In genomic region chr4:188812644-188813043, GRCh38 we compare ENCODE assay signal across 17 cellular contexts.
"Had no signal": no experiment of that assay in that cellular context is flagged by ENCODE, and none has a peak within 500 bp of the region (broad histone marks: within the 10 kb centered on the region; RNA-seq: fewer than 3 reads in every experiment).

No MANE protein-coding gene starts in this region.

- H3K4me1 Mint-ChIP-seq: mesothelial cell of epicardium; naive B cell; naive thymus-derived CD8-positive, alpha-beta T cell had no signal

- ATAC-seq: foreskin keratinocyte; gastroesophageal sphincter; heart left ventricle; left cardiac atrium; left lung; left ventricle myocardium superior; lower lobe of right lung; mucosa of descending colon; naive thymus-derived CD8-positive, alpha-beta T cell had no signal

- DNase-seq: dermis blood vessel endothelial cell; dorsolateral prefrontal cortex; effector CD4-positive, alpha-beta T cell; effector memory CD4-positive, alpha-beta T cell; foreskin keratinocyte; heart left ventricle; hypothalamus; left cardiac atrium; left lung; left ventricle myocardium superior; lower lobe of right lung; mesenchymal stem cell; mucosa of descending colon; naive B cell; naive thymus-derived CD8-positive, alpha-beta T cell had no signal

- H3K4me3 Mint-ChIP-seq: mesothelial cell of epicardium; naive B cell; naive thymus-derived CD8-positive, alpha-beta T cell had no signal

- H3K27ac Mint-ChIP-seq: mesothelial cell of epicardium; naive B cell; naive thymus-derived CD8-positive, alpha-beta T cell had no signal

- H3K36me3 Mint-ChIP-seq: naive B cell; naive thymus-derived CD8-positive, alpha-beta T cell had no signal

- H3K27me3 Mint-ChIP-seq: naive B cell; naive thymus-derived CD8-positive, alpha-beta T cell had no signal
